In genomic region chr1:101112051-101112770, GRCh38 we compare ENCODE assay signal across 8 cellular contexts.
A peak's percentile ranks its signal among the peaks of the same experiment; 100 is the strongest.
DNase-seq lines count a peak whose midpoint lies in the region; ATAC-seq, FAIRE-seq and TF ChIP-seq lines count a peak whose summit lies in the region.

No MANE protein-coding gene starts in this region.

- 8 to 13% (median 11%) methylated on average over 6 of the region's 6 CpGs for WGBS in spleen, 5 donors

- CTCF ChIA-PET in endothelial cell of umbilical vein (lab: Charles Lee) = no interaction called here

- H3K36me3 ChIP-seq in endothelial cell of umbilical vein (ENCODE audit: control insufficient read depth in 2 of 2, extremely low read depth in 1 of 2, insufficient read depth in 2 of 2, low read length in 2 of 2) (no peaks in the 10 kb centered on the region), spleen (no peaks in the 10 kb centered on the region)

- DNase-seq in GM19240 (ENCODE audit: insufficient read length, low spot score) (peak; percentile 3), endothelial cell of umbilical vein (ENCODE audit: low read depth, low spot score) (peak; percentile 93), spleen (peak; percentile 88), foreskin melanocyte (no peak), SHP77 treated with DMSO at 0.1 percent for 48 hours (lab: John Stamatoyannopoulos, UW) (no peak), NCI-H1092 (lab: John Stamatoyannopoulos, UW) (no peak)
- peak; percentile 57 for DNase-seq in activated CD4-positive, alpha-beta T cell treated with anti-CD3 and anti-CD28 coated beads for 1 hour

- peak overlapping the region; percentile 32 for H2AFZ ChIP-seq in endothelial cell of umbilical vein (ENCODE audit: low read depth, low read length)

- H3K79me2 ChIP-seq in endothelial cell of umbilical vein (ENCODE audit: control insufficient read depth, insufficient read depth, low read length) = no peaks in the 10 kb centered on the region

- H3K27me3 ChIP-seq in endothelial cell of umbilical vein (ENCODE audit: control insufficient read depth in 2 of 2, insufficient read depth in 2 of 2, low read length in 2 of 2) = no peaks in the 10 kb centered on the region
- no peaks in the 10 kb centered on the region for H3K27me3 ChIP-seq in spleen (replicated peaks in 1 of 7)

- FAIRE-seq in endothelial cell of umbilical vein (lab: Jason Lieb, UNC) = peak; percentile 84

- no peak for TF ChIP-seq POLR2A in endothelial cell of umbilical vein (IDR thresholded peaks at IDR 0.05; ENCODE audit: low read depth, low read length)
- no peak for TF ChIP-seq POLR2A in spleen (IDR thresholded peaks at IDR 0.05)

- H3K4me1 ChIP-seq in endothelial cell of umbilical vein (ENCODE audit: control insufficient read depth, extremely low read depth, insufficient read depth, low read length) = peaks cover 12% of the 10 kb centered on the region
- H3K4me1 ChIP-seq in spleen = peaks cover 11 to 34% (median 27%) of the 10 kb centered on the region in 6 donors

- POLR2A ChIA-PET in endothelial cell of umbilical vein (lab: Charles Lee) = no interaction called here

- no peak overlapping the region for H3K4me3 ChIP-seq in endothelial cell of umbilical vein (replicated peaks in 1 of 3; ENCODE audit: insufficient read depth in 1 of 3, low read depth in 1 of 3, low read length in 3 of 3)
- no peak overlapping the region for H3K4me3 ChIP-seq in spleen

- H3K9me1 ChIP-seq in endothelial cell of umbilical vein (replicated peaks; ENCODE audit: control insufficient read depth, extremely low read depth, insufficient read depth, low read length) = no peaks in the 10 kb centered on the region

- dilution Hi-C loops in endothelial cell of umbilical vein (cut with MboI; ENCODE audit: extremely low pct_ligation_motif_present, low sequenced_read_pairs) = no loop called here

- peak; percentile 85 for ATAC-seq in HG03196 (IDR thresholded peaks at IDR 0.05; ENCODE audit: unreplicated experiment)

- peak overlapping the region; percentile 78 for H3K27ac ChIP-seq in endothelial cell of umbilical vein (ENCODE audit: insufficient read depth, low read depth, low read length)
- peak overlapping the region; percentile 14 to 82 (median 68) for H3K27ac ChIP-seq in spleen

- intact Hi-C loops in endothelial cell of umbilical vein (cut with micrococcal nuclease) (loop anchor here (1.0 to 2.0 kb wide), 5 partner anchors 49 to 153 kb away; no protein-coding TSS in a partner anchor), spleen (cut with DNase I; ENCODE audit: low total_unique reads) (no loop called here)

- TF ChIP-seq CTCF in endothelial cell of umbilical vein (IDR thresholded peaks at IDR 0.05; ENCODE audit: extremely low read depth in 1 of 2, insufficient read depth in 1 of 2, low read depth in 1 of 2, low read length in 2 of 2) = no peak
- no peak for TF ChIP-seq CTCF in spleen (IDR thresholded peaks at IDR 0.05 in 8 of 11, conservative IDR thresholded peaks at IDR 0.05 in 3 of 11)

- TSS peak; percentile 52 for BruUV-seq in endothelial cell of umbilical vein (replicated peaks; lab: Mats Ljungman, UMichigan)

- peak overlapping the region; percentile 0 for H3K4me2 ChIP-seq in endothelial cell of umbilical vein (ENCODE audit: insufficient read depth, low read length)

- H4K20me1 ChIP-seq in endothelial cell of umbilical vein (replicated peaks; ENCODE audit: control insufficient read depth, extremely low read depth, insufficient read depth, low read length) = no peaks in the 10 kb centered on the region

- H3K9me3 ChIP-seq in endothelial cell of umbilical vein (replicated peaks; ENCODE audit: control insufficient read depth, insufficient read depth, low read length) (no peaks in the 10 kb centered on the region), spleen (no peaks in the 10 kb centered on the region)

- H3K9ac ChIP-seq in endothelial cell of umbilical vein (replicated peaks; ENCODE audit: extremely low read depth, insufficient read depth, low read length) = peak overlapping the region; percentile 21

TF ChIP-seq in endothelial cell of umbilical vein, 7 proteins besides CTCF, POLR2A, EP300 and RAD21:
- TF ChIP-seq MAX (IDR thresholded peaks at IDR 0.05; ENCODE audit: insufficient read depth, insufficient read length) = no peak
- TF ChIP-seq FOS (IDR thresholded peaks at IDR 0.05; ENCODE audit: borderline replicate concordance, insufficient read depth, low read length) = peak; percentile 29
- no peak for TF ChIP-seq MYC (IDR thresholded peaks at IDR 0.05; ENCODE audit: low read depth, low read length)
- no peak for TF ChIP-seq EZH2 (IDR thresholded peaks at IDR 0.05; ENCODE audit: borderline replicate concordance, low read depth, low read length, severe bottlenecking)
- TF ChIP-seq JUN (IDR thresholded peaks at IDR 0.05; ENCODE audit: borderline replicate concordance, insufficient read depth, insufficient read length, low read depth) = no peak
- peak; percentile 32 for TF ChIP-seq POLR2AphosphoS5 (IDR thresholded peaks at IDR 0.05; ENCODE audit: insufficient read depth, low read depth, low read length)

Comparison
In these comparisons a context has a peak if more than half of its experiments do, and no peak if none do; other contexts are left out.
1. DNase-seq: peak in GM19240 (single experiment), activated CD4-positive, alpha-beta T cell treated with anti-CD3 and anti-CD28 coated beads for 1 hour (single experiment), endothelial cell of umbilical vein (single experiment) and spleen (single experiment); none in foreskin melanocyte (single experiment), SHP77 treated with DMSO at 0.1 percent for 48 hours (single experiment) and NCI-H1092 (single experiment).